Comparison of ENCODE assay signal across 22 cellular contexts in the genomic region with DNA sequence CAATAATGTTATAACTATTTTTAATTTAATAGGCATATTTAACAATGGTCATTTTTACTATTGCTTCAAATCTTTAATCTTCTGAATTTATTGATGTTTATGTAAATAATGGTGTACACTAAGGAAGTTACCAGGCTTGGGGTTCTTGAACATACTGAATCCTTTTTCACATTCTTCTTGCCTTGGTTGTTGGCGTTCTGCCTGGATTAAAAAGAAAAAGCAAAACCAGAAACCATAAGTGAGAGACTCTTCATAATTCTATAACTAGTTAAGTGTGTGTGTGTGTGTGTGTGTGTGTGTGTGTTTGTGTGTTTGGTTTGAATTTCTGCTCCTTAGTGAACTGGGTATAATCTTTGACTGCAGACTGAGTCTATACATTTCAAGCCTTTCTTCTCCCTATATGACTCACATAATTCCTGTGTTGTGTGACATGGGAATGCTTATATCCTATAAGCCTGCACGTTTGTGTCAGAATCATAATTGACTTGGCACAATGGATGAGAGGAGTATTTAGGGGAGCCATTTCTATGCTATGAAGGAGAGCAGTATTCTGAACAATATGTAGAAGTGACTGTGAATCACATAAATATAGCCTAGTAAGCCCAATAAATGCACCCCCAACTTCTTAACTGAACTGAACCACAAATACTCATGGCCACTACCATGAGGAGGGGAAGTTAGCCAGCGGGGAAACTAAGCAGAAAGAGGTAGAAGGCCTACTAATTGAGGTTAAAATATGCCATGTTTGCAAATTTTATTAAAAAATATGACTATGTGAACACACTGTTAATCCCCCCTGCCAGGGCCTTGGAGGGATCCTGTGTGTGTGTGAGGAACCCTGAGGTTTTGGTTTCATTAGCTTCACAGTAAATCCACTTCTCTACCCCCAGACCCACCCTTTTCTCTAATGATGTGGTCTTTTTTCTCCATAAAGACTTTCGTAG.
A peak's percentile ranks its signal among the peaks of the same experiment; 100 is the strongest.
DNase-seq lines count a peak whose midpoint lies in the region; ATAC-seq, FAIRE-seq and TF ChIP-seq lines count a peak whose summit lies in the region.
"Had no signal": no experiment of that assay in that cellular context is flagged by ENCODE, and none has a peak within 500 bp of the region (broad histone marks: within the 10 kb centered on the region; RNA-seq: fewer than 3 reads in every experiment).

No MANE protein-coding gene starts in this region.

- H3K9me3 Mint-ChIP-seq in astrocyte (ENCODE audit: unreplicated experiment), result peaks cover 12% of the 10 kb centered on the region
- H3K9me3 Mint-ChIP-seq in stimulated activated effector memory CD8-positive, alpha-beta T cell treated with anti-CD3 and anti-CD28 coated beads, Interleukin-12 subunit alpha, Interleukin-12 subunit beta, amount 100 ng/mL, for 72 hours, result peaks cover 1% of the 10 kb centered on the region

- FAIRE-seq in astrocyte (lab: Jason Lieb, UNC), result no peak
- FAIRE-seq: GM18507 had no signal

- CTCF ChIA-PET in HEK293 (lab: Yijun Ruan, JAX), result interaction anchor here (0.6 kb wide), 1 partner anchor 35 kb away, joined by 3 read pairs; no protein-coding TSS in a partner anchor

- no peak for DNase-seq in astrocyte (ENCODE audit: low read depth)
- peak; percentile 67 for DNase-seq in fibroblast of peridontal ligament (ENCODE audit: extremely low read depth)
- no peak for DNase-seq in stimulated activated effector memory CD8-positive, alpha-beta T cell treated with anti-CD3 and anti-CD28 coated beads, Interleukin-12 subunit alpha, Interleukin-12 subunit beta, amount 100 ng/mL, for 72 hours (ENCODE audit: low spot score in 2 of 2)
- no peak for DNase-seq in dedifferentiated amniotic fluid mesenchymal stem cell (ENCODE audit: extremely low spot score)
- no peak for DNase-seq in activated gamma-delta T cell (lab: John Stamatoyannopoulos, UW)
- DNase-seq in NCI-H446 treated with DMSO at 0.1 percent for 48 hours (lab: John Stamatoyannopoulos, UW), result no peak
- DNase-seq: activated CD4-positive, alpha-beta T cell treated with anti-CD3 and anti-CD28 coated beads, Interleukin-2, amount 10 ng/mL, durations not matched to agents 24 days and 14 days; activated naive CD4-positive, alpha-beta T cell treated with anti-CD3 and anti-CD28 coated beads, Interleukin-2, amount 10 ng/mL, durations not matched to agents 7 days and 5 days; activated T-cell treated with anti-CD3 and anti-CD28 coated beads, Interleukin-2, amount 50 U/mL, for 48 hours; CD4-positive, alpha-beta memory T cell; erythroblast; GF-D8; GOT3; NCI-H1105; NCI-H1930; posterior cingulate gyrus; stimulated activated naive CD8-positive, alpha-beta T cell treated with anti-CD3 and anti-CD28 coated beads, Interleukin-15, amount 100 ng/mL, for 72 hours; thyroid gland had no signal

- ATAC-seq in stimulated activated effector memory CD8-positive, alpha-beta T cell treated with anti-CD3 and anti-CD28 coated beads, Interleukin-12 subunit alpha, Interleukin-12 subunit beta, amount 100 ng/mL, for 72 hours, result peak; percentile 39
- ATAC-seq: sciatic nerve; stimulated activated naive CD8-positive, alpha-beta T cell treated with anti-CD3 and anti-CD28 coated beads, Interleukin-15, amount 100 ng/mL, for 72 hours had no signal

- peak overlapping the region; percentile 27 for H3K27ac Mint-ChIP-seq in astrocyte (ENCODE audit: unreplicated experiment)
- H3K27ac Mint-ChIP-seq in stimulated activated effector memory CD8-positive, alpha-beta T cell treated with anti-CD3 and anti-CD28 coated beads, Interleukin-12 subunit alpha, Interleukin-12 subunit beta, amount 100 ng/mL, for 72 hours, result no peak overlapping the region
- H3K27ac Mint-ChIP-seq: activated CD4-positive, alpha-beta T cell treated with anti-CD3 and anti-CD28 coated beads, Interleukin-2, amount 10 ng/mL, durations not matched to agents 24 days and 14 days; activated naive CD4-positive, alpha-beta T cell treated with anti-CD3 and anti-CD28 coated beads, Interleukin-2, amount 10 ng/mL, durations not matched to agents 7 days and 5 days; CD4-positive, alpha-beta memory T cell; stimulated activated naive CD8-positive, alpha-beta T cell treated with anti-CD3 and anti-CD28 coated beads, Interleukin-15, amount 100 ng/mL, for 72 hours had no signal

- H2AFZ ChIP-seq in astrocyte (ENCODE audit: low read depth, low read length), result no peak overlapping the region

- no peak overlapping the region for H3K4me3 Mint-ChIP-seq in astrocyte (ENCODE audit: unreplicated experiment)
- H3K4me3 Mint-ChIP-seq in stimulated activated effector memory CD8-positive, alpha-beta T cell treated with anti-CD3 and anti-CD28 coated beads, Interleukin-12 subunit alpha, Interleukin-12 subunit beta, amount 100 ng/mL, for 72 hours, result no peak overlapping the region
- H3K4me3 Mint-ChIP-seq: activated CD4-positive, alpha-beta T cell treated with anti-CD3 and anti-CD28 coated beads, Interleukin-2, amount 10 ng/mL, durations not matched to agents 24 days and 14 days; activated naive CD4-positive, alpha-beta T cell treated with anti-CD3 and anti-CD28 coated beads, Interleukin-2, amount 10 ng/mL, durations not matched to agents 7 days and 5 days; CD4-positive, alpha-beta memory T cell; stimulated activated naive CD8-positive, alpha-beta T cell treated with anti-CD3 and anti-CD28 coated beads, Interleukin-15, amount 100 ng/mL, for 72 hours had no signal

- H3K27me3 ChIP-seq in astrocyte (ENCODE audit: insufficient read depth, low read length), result no peaks in the 10 kb centered on the region
- H3K27me3 ChIP-seq: thyroid gland had no signal

- H3K4me2 ChIP-seq in astrocyte (ENCODE audit: low read length), result no peak overlapping the region

- H3K4me1 ChIP-seq in HEK293 (ENCODE audit: control insufficient read depth, insufficient read depth, low read length) (peaks cover 7% of the 10 kb centered on the region; the same call in 1 of the 2 replicates), astrocyte (ENCODE audit: insufficient read depth, low read length) (no peaks in the 10 kb centered on the region)
- H3K4me1 ChIP-seq: thyroid gland had no signal

- peaks cover 13% of the 10 kb centered on the region for H3K4me1 Mint-ChIP-seq in astrocyte (ENCODE audit: low read depth, unreplicated experiment)
- no peaks in the 10 kb centered on the region for H3K4me1 Mint-ChIP-seq in stimulated activated effector memory CD8-positive, alpha-beta T cell treated with anti-CD3 and anti-CD28 coated beads, Interleukin-12 subunit alpha, Interleukin-12 subunit beta, amount 100 ng/mL, for 72 hours
- H3K4me1 Mint-ChIP-seq: activated CD4-positive, alpha-beta T cell treated with anti-CD3 and anti-CD28 coated beads, Interleukin-2, amount 10 ng/mL, durations not matched to agents 24 days and 14 days; activated naive CD4-positive, alpha-beta T cell treated with anti-CD3 and anti-CD28 coated beads, Interleukin-2, amount 10 ng/mL, durations not matched to agents 7 days and 5 days; CD4-positive, alpha-beta memory T cell; stimulated activated naive CD8-positive, alpha-beta T cell treated with anti-CD3 and anti-CD28 coated beads, Interleukin-15, amount 100 ng/mL, for 72 hours had no signal

- no peaks in the 10 kb centered on the region for H3K36me3 Mint-ChIP-seq in astrocyte (ENCODE audit: low read depth, unreplicated experiment)
- no peaks in the 10 kb centered on the region for H3K36me3 Mint-ChIP-seq in stimulated activated effector memory CD8-positive, alpha-beta T cell treated with anti-CD3 and anti-CD28 coated beads, Interleukin-12 subunit alpha, Interleukin-12 subunit beta, amount 100 ng/mL, for 72 hours
- H3K36me3 Mint-ChIP-seq: activated naive CD4-positive, alpha-beta T cell treated with anti-CD3 and anti-CD28 coated beads, Interleukin-2, amount 10 ng/mL, durations not matched to agents 7 days and 5 days; CD4-positive, alpha-beta memory T cell had no signal

- no peaks in the 10 kb centered on the region for H3K27me3 Mint-ChIP-seq in astrocyte (ENCODE audit: low read depth, unreplicated experiment)
- H3K27me3 Mint-ChIP-seq: activated CD4-positive, alpha-beta T cell treated with anti-CD3 and anti-CD28 coated beads, Interleukin-2, amount 10 ng/mL, durations not matched to agents 24 days and 14 days; activated naive CD4-positive, alpha-beta T cell treated with anti-CD3 and anti-CD28 coated beads, Interleukin-2, amount 10 ng/mL, durations not matched to agents 7 days and 5 days; stimulated activated naive CD8-positive, alpha-beta T cell treated with anti-CD3 and anti-CD28 coated beads, Interleukin-15, amount 100 ng/mL, for 72 hours had no signal

- POLR2A ChIA-PET in HEK293 (lab: Yijun Ruan, JAX), result no interaction called here

- H3K27ac ChIP-seq in HEK293 (ENCODE audit: extremely low read depth, low read depth, low read length), result no peak overlapping the region
- no peak overlapping the region for H3K27ac ChIP-seq in astrocyte (ENCODE audit: low read depth, low read length)
- H3K27ac ChIP-seq: RWPE1, thyroid gland had no signal

- H3K79me2 ChIP-seq in astrocyte (ENCODE audit: insufficient read depth, low read length), result no peaks in the 10 kb centered on the region

- no peaks in the 10 kb centered on the region for H3K9me3 ChIP-seq in HEK293 (ENCODE audit: control insufficient read depth, insufficient read depth, low read depth, low read length)
- no peaks in the 10 kb centered on the region for H3K9me3 ChIP-seq in astrocyte (ENCODE audit: insufficient read depth, low read depth, low read length)
- H3K9me3 ChIP-seq: thyroid gland had no signal

- no peak overlapping the region for H3K4me3 ChIP-seq in HEK293 (ENCODE audit: low read depth, low read length)
- H3K4me3 ChIP-seq in astrocyte (ENCODE audit: insufficient read depth, low read depth, low read length), result no peak overlapping the region
- H3K4me3 ChIP-seq: thyroid gland had no signal

- TF ChIP-seq CTCF in HEK293 (tag by site-specific recombination; IDR thresholded peaks at IDR 0.05), result no peak
- TF ChIP-seq CTCF in astrocyte (IDR thresholded peaks at IDR 0.05; ENCODE audit: insufficient read depth, low read depth, low read length), result no peak

- H3K9ac ChIP-seq in astrocyte (ENCODE audit: low read length), result no peak overlapping the region

- H3K36me3 ChIP-seq in HEK293 (ENCODE audit: control insufficient read depth in 2 of 2, insufficient read depth in 1 of 2, low read length in 2 of 2) (no peaks in the 10 kb centered on the region), astrocyte (ENCODE audit: insufficient read depth, low read length) (no peaks in the 10 kb centered on the region)
- H3K36me3 ChIP-seq: thyroid gland had no signal

- no peaks in the 10 kb centered on the region for H4K20me1 ChIP-seq in astrocyte (ENCODE audit: insufficient read depth, low read length)

TF ChIP-seq in HEK293, 187 proteins besides CTCF, POLR2A, EP300 and RAD21 (continues in another document):
- TF ChIP-seq ZNF324 (tag by site-specific recombination; IDR thresholded peaks at IDR 0.05), result no peak
